Comparison of ENCODE assay signal across 33 cellular contexts in the genomic region with DNA sequence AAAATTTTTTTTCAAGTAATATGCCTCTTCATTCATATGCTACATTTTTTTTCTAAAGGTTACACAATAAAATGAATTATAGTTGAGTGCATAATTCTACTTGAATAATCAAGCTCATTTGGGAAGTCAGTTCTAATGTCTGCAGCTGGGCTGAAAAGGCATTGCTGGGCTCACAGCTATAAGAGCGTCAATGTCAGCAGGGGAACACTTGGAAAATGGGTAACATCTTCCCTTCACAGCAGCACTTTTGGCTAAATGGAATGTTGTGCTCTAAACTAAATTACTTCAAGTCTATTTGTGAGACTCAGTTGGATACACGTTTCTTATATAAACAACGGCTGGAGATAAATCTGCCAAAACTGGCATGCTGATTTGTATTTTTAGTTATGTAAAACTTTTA.
"Had no signal": no experiment of that assay in that cellular context is flagged by ENCODE, and none has a peak within 500 bp of the region (broad histone marks: within the 10 kb centered on the region; RNA-seq: fewer than 3 reads in every experiment).

No MANE protein-coding gene starts in this region.

- ATAC-seq: activated CD4-positive, CD25-positive, alpha-beta regulatory T cell treated with anti-CD3 and anti-CD28 coated beads, Interleukin-2, amount 50 U/mL, for 24 hours; activated CD8-positive, alpha-beta memory T cell treated with anti-CD3 and anti-CD28 coated beads, Interleukin-2, amount 10 ng/mL, durations not matched to agents 7 days and 5 days; activated CD8-positive, alpha-beta T cell treated with anti-CD3 and anti-CD28 coated beads, Interleukin-2, amount 10 ng/mL, durations not matched to agents 7 days and 5 days; activated naive CD8-positive, alpha-beta T cell treated with anti-CD3 and anti-CD28 coated beads, Interleukin-2, amount 50 U/mL, for 24 hours; esophagus mucosa had no signal

- H3K36me3 ChIP-seq: adrenal gland, breast epithelium, cardiac muscle cell, colonic mucosa, WERI-Rb-1 had no signal

- H3K4me3 Mint-ChIP-seq: activated B cell treated with CpG ODN at 0.5 μM for 24 hours; activated CD8-positive, alpha-beta memory T cell treated with anti-CD3 and anti-CD28 coated beads, Interleukin-2, amount 10 ng/mL, durations not matched to agents 7 days and 5 days; activated CD8-positive, alpha-beta T cell treated with anti-CD3 and anti-CD28 coated beads, Interleukin-2, amount 10 ng/mL, durations not matched to agents 7 days and 5 days; activated naive CD4-positive, alpha-beta T cell treated with anti-CD3 and anti-CD28 coated beads for 36 hours; activated naive CD4-positive, alpha-beta T cell treated with anti-CD3 and anti-CD28 coated beads, Interleukin-2, amount 50 U/mL, for 24 hours; activated naive CD8-positive, alpha-beta T cell treated with anti-CD3 and anti-CD28 coated beads for 36 hours; activated naive CD8-positive, alpha-beta T cell treated with anti-CD3 and anti-CD28 coated beads, Interleukin-2, amount 50 U/mL, for 24 hours; activated T-helper 1 cell treated with anti-CD3 and anti-CD28 coated beads, Interleukin-12 subunit alpha, Interleukin-12 subunit beta, Interleukin-2, Interleukin-4 antibody, amounts not matched to agents 30 ng/mL and 10 ng/mL and 1 ng/mL, durations not matched to agents 14 hours and 24 hours and 36 hours; brain; T-helper 1 cell treated with Interleukin-12 subunit alpha and Interleukin-12 subunit beta and Interleukin-4 antibody, amounts not matched to agents 30 μg/mL and 1 μg/mL, for 36 hours had no signal

- H3K9me3 ChIP-seq: adrenal gland, breast epithelium, colonic mucosa had no signal

- H3K9me3 Mint-ChIP-seq: activated naive CD4-positive, alpha-beta T cell treated with anti-CD3 and anti-CD28 coated beads for 36 hours; activated naive CD4-positive, alpha-beta T cell treated with anti-CD3 and anti-CD28 coated beads, Interleukin-2, amount 50 U/mL, for 24 hours; activated naive CD8-positive, alpha-beta T cell treated with anti-CD3 and anti-CD28 coated beads for 36 hours; activated naive CD8-positive, alpha-beta T cell treated with anti-CD3 and anti-CD28 coated beads, Interleukin-2, amount 50 U/mL, for 24 hours; activated T-helper 1 cell treated with anti-CD3 and anti-CD28 coated beads, Interleukin-12 subunit alpha, Interleukin-12 subunit beta, Interleukin-2, Interleukin-4 antibody, amounts not matched to agents 30 ng/mL and 10 ng/mL and 1 ng/mL, durations not matched to agents 14 hours and 24 hours and 36 hours; activated T-helper 2 cell treated with anti-CD3 and anti-CD28 coated beads, Interferon-gamma antibody, Interleukin-2, Interleukin-4, amounts not matched to agents 10 μg/mL and 5 μg/mL and 100 μg/mL, durations not matched to agents 14 hours and 24 hours and 36 hours; T-helper 1 cell treated with Interleukin-12 subunit alpha and Interleukin-12 subunit beta and Interleukin-4 antibody, amounts not matched to agents 30 μg/mL and 1 μg/mL, for 36 hours had no signal

- H3K4me3 ChIP-seq: adrenal gland, breast epithelium, cardiac muscle cell, colonic mucosa had no signal

- H3K36me3 Mint-ChIP-seq: activated CD8-positive, alpha-beta memory T cell treated with anti-CD3 and anti-CD28 coated beads, Interleukin-2, amount 10 ng/mL, durations not matched to agents 7 days and 5 days; activated naive CD4-positive, alpha-beta T cell treated with anti-CD3 and anti-CD28 coated beads, Interleukin-2, amount 50 U/mL, for 24 hours; activated naive CD8-positive, alpha-beta T cell treated with anti-CD3 and anti-CD28 coated beads for 36 hours; brain had no signal

- DNase-seq: activated B cell treated with CpG ODN at 0.5 μM for 24 hours; activated CD4-positive, alpha-beta T cell treated with anti-CD3 and anti-CD28 coated beads for 48 hours; activated CD4-positive, alpha-beta T cell treated with anti-CD3 and anti-CD28 coated beads, Interleukin-2, amount 50 U/mL, for 1 hour; activated CD4-positive, alpha-beta T cell treated with anti-CD3 and anti-CD28 coated beads, Interleukin-2, amount 50 U/mL, for 48 hours; activated CD8-positive, alpha-beta memory T cell treated with anti-CD3 and anti-CD28 coated beads, Interleukin-2, amount 10 ng/mL, durations not matched to agents 7 days and 5 days; activated CD8-positive, alpha-beta memory T cell treated with anti-CD3 and anti-CD28 coated beads, Interleukin-2, amount 50 U/mL, for 4 hours; activated CD8-positive, alpha-beta T cell treated with anti-CD3 and anti-CD28 coated beads, Interleukin-2, amount 10 ng/mL, durations not matched to agents 7 days and 5 days; activated effector memory CD4-positive, alpha-beta T cell treated with anti-CD3 and anti-CD28 coated beads, Interleukin-2, amount 50 U/mL, for 16 hours; activated naive CD4-positive, alpha-beta T cell treated with anti-CD3 and anti-CD28 coated beads for 36 hours; activated naive CD8-positive, alpha-beta T cell treated with anti-CD3 and anti-CD28 coated beads for 36 hours; activated naive CD8-positive, alpha-beta T cell treated with anti-CD3 and anti-CD28 coated beads, Interleukin-2, amount 50 U/mL, for 24 hours; activated T-cell treated with anti-CD3 and anti-CD28 coated beads, Interleukin-2, amount 50 U/mL, for 1 hour; activated T-cell treated with anti-CD3 and anti-CD28 coated beads, Interleukin-2, amount 50 U/mL, for 48 hours; adrenal gland; amygdala; aorta; central memory CD4-positive, alpha-beta T cell; cerebellar nuclear complex; colonic mucosa; effector CD8-positive, alpha-beta T cell; foreskin fibroblast; head of caudate nucleus; T-helper 9 cell; WERI-Rb-1 had no signal

- H3K27ac ChIP-seq: adrenal gland, breast epithelium, cardiac muscle cell, colonic mucosa, WERI-Rb-1 had no signal

- H3K27ac Mint-ChIP-seq: activated B cell treated with CpG ODN at 0.5 μM for 24 hours; activated CD8-positive, alpha-beta memory T cell treated with anti-CD3 and anti-CD28 coated beads, Interleukin-2, amount 10 ng/mL, durations not matched to agents 7 days and 5 days; activated CD8-positive, alpha-beta T cell treated with anti-CD3 and anti-CD28 coated beads, Interleukin-2, amount 10 ng/mL, durations not matched to agents 7 days and 5 days; activated naive CD4-positive, alpha-beta T cell treated with anti-CD3 and anti-CD28 coated beads for 36 hours; activated naive CD4-positive, alpha-beta T cell treated with anti-CD3 and anti-CD28 coated beads, Interleukin-2, amount 50 U/mL, for 24 hours; activated naive CD8-positive, alpha-beta T cell treated with anti-CD3 and anti-CD28 coated beads for 36 hours; activated naive CD8-positive, alpha-beta T cell treated with anti-CD3 and anti-CD28 coated beads, Interleukin-2, amount 50 U/mL, for 24 hours; activated T-helper 1 cell treated with anti-CD3 and anti-CD28 coated beads, Interleukin-12 subunit alpha, Interleukin-12 subunit beta, Interleukin-2, Interleukin-4 antibody, amounts not matched to agents 30 ng/mL and 10 ng/mL and 1 ng/mL, durations not matched to agents 14 hours and 24 hours and 36 hours; activated T-helper 2 cell treated with anti-CD3 and anti-CD28 coated beads, Interferon-gamma antibody, Interleukin-2, Interleukin-4, amounts not matched to agents 10 μg/mL and 5 μg/mL and 100 μg/mL, durations not matched to agents 14 hours and 24 hours and 36 hours; T-helper 1 cell treated with Interleukin-12 subunit alpha and Interleukin-12 subunit beta and Interleukin-4 antibody, amounts not matched to agents 30 μg/mL and 1 μg/mL, for 36 hours had no signal

- H3K27me3 Mint-ChIP-seq: activated B cell treated with CpG ODN at 0.5 μM for 24 hours; activated CD8-positive, alpha-beta memory T cell treated with anti-CD3 and anti-CD28 coated beads, Interleukin-2, amount 10 ng/mL, durations not matched to agents 7 days and 5 days; activated naive CD4-positive, alpha-beta T cell treated with anti-CD3 and anti-CD28 coated beads, Interleukin-2, amount 50 U/mL, for 24 hours had no signal

- H3K4me1 Mint-ChIP-seq: activated B cell treated with CpG ODN at 0.5 μM for 24 hours; activated CD8-positive, alpha-beta memory T cell treated with anti-CD3 and anti-CD28 coated beads, Interleukin-2, amount 10 ng/mL, durations not matched to agents 7 days and 5 days; activated naive CD4-positive, alpha-beta T cell treated with anti-CD3 and anti-CD28 coated beads, Interleukin-2, amount 50 U/mL, for 24 hours; activated naive CD8-positive, alpha-beta T cell treated with anti-CD3 and anti-CD28 coated beads for 36 hours; activated naive CD8-positive, alpha-beta T cell treated with anti-CD3 and anti-CD28 coated beads, Interleukin-2, amount 50 U/mL, for 24 hours had no signal
